ENCODE assay signal across 24 cellular contexts in genomic region chr19:35027009-35027408, GRCh38. TPM values are rescaled to one million over a fixed set of nuclear protein-coding genes. Genes with fewer than 3 reads are reported as not detected.
A peak's percentile ranks its signal among the peaks of the same experiment; 100 is the strongest.
DNase-seq lines count a peak whose midpoint lies in the region; ATAC-seq, FAIRE-seq and TF ChIP-seq lines count a peak whose summit lies in the region.
"Had no signal": no experiment of that assay in that cellular context is flagged by ENCODE, and none has a peak within 500 bp of the region (broad histone marks: within the 10 kb centered on the region; RNA-seq: fewer than 3 reads in every experiment).

No MANE protein-coding gene starts in this region.

- H3K4me1 ChIP-seq in HepG2 (ENCODE audit: insufficient read depth, low read length) (peaks cover 34% of the 10 kb centered on the region), right lobe of liver (no peaks in the 10 kb centered on the region), gastrocnemius medialis (peaks cover 27 to 33% of the 10 kb centered on the region in 2 donors)

- H3K36me3 Mint-ChIP-seq in nephron progenitor cell (ENCODE audit: low read depth) = peaks cover 32% of the 10 kb centered on the region

- TF ChIP-seq POLR2A in HepG2 (IDR thresholded peaks at IDR 0.05; ENCODE audit: insufficient read depth in 1 of 2, low read depth in 2 of 2, low read length in 2 of 2) = no peak
- no peak for TF ChIP-seq POLR2A in right lobe of liver (IDR thresholded peaks at IDR 0.05)
- no peak for TF ChIP-seq POLR2A in gastrocnemius medialis (IDR thresholded peaks at IDR 0.05)

- H3K4me2 ChIP-seq in HepG2 (ENCODE audit: low read depth, low read length) = no peak overlapping the region
- H3K4me2 ChIP-seq: BLaER1 treated with 17β-estradiol and CSF1 and Interleukin-3, amounts not matched to agents 10 nM and 100 nM; GM23338 had no signal

- over 99% methylated on average over 8 of the region's 8 CpGs for WGBS in HepG2 (ENCODE audit: low lambda C conversion rate)
- 89% methylated on average over 7 of the region's 8 CpGs for WGBS in right lobe of liver (ENCODE audit: insufficient coverage, low coverage, low lambda C conversion rate, missing lambda C conversion rate)

- H3K79me2 ChIP-seq in HepG2 (ENCODE audit: insufficient read depth, low read length) = no peaks in the 10 kb centered on the region

- peak overlapping the region; percentile 21 for H3K27ac Mint-ChIP-seq in nephron progenitor cell
- H3K27ac Mint-ChIP-seq: B cell, GM23338, HFFc6 had no signal

- H3K27ac ChIP-seq in HepG2 (ENCODE audit: extremely low read length, insufficient read depth, low read length) (no peak overlapping the region), right lobe of liver (no peak overlapping the region), RWPE1 (peak overlapping the region; percentile 49), gastrocnemius medialis (peak overlapping the region; percentile 87 to 97 (median 94))
- H3K27ac ChIP-seq: BLaER1 treated with 17β-estradiol and CSF1 and Interleukin-3, amounts not matched to agents 10 nM and 100 nM had no signal

- H3K9me3 ChIP-seq in HepG2 (ENCODE audit: low read length) = no peaks in the 10 kb centered on the region
- H3K9me3 ChIP-seq in right lobe of liver = no peaks in the 10 kb centered on the region
- no peaks in the 10 kb centered on the region for H3K9me3 ChIP-seq in gastrocnemius medialis
- H3K9me3 ChIP-seq: BLaER1 treated with 17β-estradiol and CSF1 and Interleukin-3, amounts not matched to agents 10 nM and 100 nM; Caco-2 had no signal

- CTCF ChIA-PET in HepG2 (lab: Yijun Ruan, JAX; ENCODE audit: low intra/inter-chr PET ratio, low total read pairs) = no interaction called here
- CTCF ChIA-PET in RWPE1 (lab: Yijun Ruan, JAX) = interaction anchor here (1.3 to 1.7 kb wide), 2 partner anchors 17 to 54 kb away, joined by 7 to 8 read pairs; no protein-coding TSS in a partner anchor

- H3K9ac ChIP-seq in HepG2 (ENCODE audit: insufficient read depth, low read depth, low read length) = no peak overlapping the region
- H3K9ac ChIP-seq: BLaER1 treated with 17β-estradiol and CSF1 and Interleukin-3, amounts not matched to agents 10 nM and 100 nM had no signal

- 0 out of 2 replicates have a peak, but pooled peaks cover 5% of the 10 kb centered on the region for H4K20me1 ChIP-seq in HepG2 (ENCODE audit: insufficient read depth, low read length)

- H3K27me3 ChIP-seq in HepG2 (ENCODE audit: control insufficient read depth in 1 of 2, insufficient read depth in 2 of 2, low read length in 2 of 2) = peaks cover 0 to 4% of the 10 kb centered on the region in 2 experiments; a peak in 1 of 5 replicates
- H3K27me3 ChIP-seq in right lobe of liver = no peaks in the 10 kb centered on the region
- no peaks in the 10 kb centered on the region for H3K27me3 ChIP-seq in gastrocnemius medialis

- ATAC-seq in HepG2 = no peak
- ATAC-seq in right lobe of liver = no peak
- ATAC-seq in gastrocnemius medialis = no peak
- ATAC-seq: GM23338 had no signal

- POLR2A ChIA-PET in HepG2 (lab: Yijun Ruan, JAX) = interaction anchor here (1.2 to 1.7 kb wide), 2 partner anchors 11 to 21 kb away, joined by 4 to 5 read pairs; no protein-coding TSS in a partner anchor
- POLR2A ChIA-PET in RWPE1 (lab: Yijun Ruan, JAX; ENCODE audit: low non-redundant PET) = interaction anchor here (0.5 kb wide), 1 partner anchor 1120 kb away, joined by 3 read pairs; no protein-coding TSS in a partner anchor

- TF ChIP-seq RAD21 in HepG2 (CRISPR knock-in tag; IDR thresholded peaks at IDR 0.05) = no peak

- intact Hi-C loops in HepG2 (cut with micrococcal nuclease; ENCODE audit: unreplicated experiment) = no loop called here
- intact Hi-C loops in right lobe of liver (cut with DNase I) = no loop called here
- intact Hi-C loops in gastrocnemius medialis (cut with DNase I; ENCODE audit: low total_unique reads) = loop anchor here (1.0 kb wide), 1 partner anchor 27 kb away; the partner anchor contains the start of gene GRAMD1A

- TF ChIP-seq CTCF in HepG2 (CRISPR knock-in tag; IDR thresholded peaks at IDR 0.05) = no peak
- no peak for TF ChIP-seq CTCF in right lobe of liver (IDR thresholded peaks at IDR 0.05)
- TF ChIP-seq CTCF in RWPE1 (conservative IDR thresholded peaks at IDR 0.05; ENCODE audit: low read depth) = no peak
- no peak for TF ChIP-seq CTCF in nephron progenitor cell (IDR thresholded peaks at IDR 0.05)
- TF ChIP-seq CTCF in gastrocnemius medialis (IDR thresholded peaks at IDR 0.05 in 4 of 5, conservative IDR thresholded peaks at IDR 0.05 in 1 of 5) = no peak

- H3K4me3 ChIP-seq in HepG2 (replicated peaks in 1 of 3; ENCODE audit: insufficient read depth in 1 of 3, low read depth in 2 of 3, low read length in 3 of 3) = no peak overlapping the region
- no peak overlapping the region for H3K4me3 ChIP-seq in right lobe of liver
- H3K4me3 ChIP-seq in gastrocnemius medialis = no peak overlapping the region
- H3K4me3 ChIP-seq: BLaER1 treated with 17β-estradiol and CSF1 and Interleukin-3, amounts not matched to agents 10 nM and 100 nM; GM23338 had no signal

- no peaks in the 10 kb centered on the region for H3K9me3 Mint-ChIP-seq in nephron progenitor cell
- H3K9me3 Mint-ChIP-seq: HFFc6 had no signal

- peaks cover 21% of the 10 kb centered on the region for H3K27me3 Mint-ChIP-seq in nephron progenitor cell (ENCODE audit: low read depth, poor library complexity)

- FAIRE-seq in HepG2 (lab: Jason Lieb, UNC) (no peak), RCC 7860 (lab: Jason Lieb, UNC) (no peak)
- FAIRE-seq: D721Med, GM12892, GM18507, H54, HTR-8/SVneo had no signal

- in situ Hi-C loops in HepG2 (cut with HindIII; ENCODE audit: extremely low pct_ligation_motif_present, low pct_unique_long_range_greater_than_20kb) (no loop called here), gastrocnemius medialis (cut with MboI; ENCODE audit: low sequenced_read_pairs in 4 of 4) (no loop called here)

- DNase-seq in HepG2 (ENCODE audit: low spot score) (no peak), right lobe of liver (no peak), RWPE1 (ENCODE audit: low spot score) (no peak), nephron progenitor cell (no peak), gastrocnemius medialis (no peak), CD1c-positive myeloid dendritic cell (ENCODE audit: extremely low spot score) (no peak), RCC 7860 (ENCODE audit: low spot score) (no peak), NCI-H69 (lab: John Stamatoyannopoulos, UW) (no peak)
- DNase-seq: CD4-positive, CD25-positive, alpha-beta regulatory T cell; DMS79; GDM1; HCEC 1CT; HFFc6 had no signal

- TF ChIP-seq EP300 in HepG2 (IDR thresholded peaks at IDR 0.05; ENCODE audit: low read depth in 2 of 2, low read length in 2 of 2) (no peak), HepG2 (CRISPR knock-in tag; IDR thresholded peaks at IDR 0.05; ENCODE audit: borderline replicate concordance) (no peak)

- H3K4me1 Mint-ChIP-seq in nephron progenitor cell = peaks cover 11% of the 10 kb centered on the region

- peaks cover 13 to 52% of the 10 kb centered on the region in 2 experiments for H3K36me3 ChIP-seq in HepG2 (replicated peaks in 1 of 2; ENCODE audit: control insufficient read depth in 1 of 2, insufficient read depth in 2 of 2, low read length in 2 of 2)
- H3K36me3 ChIP-seq in right lobe of liver = peaks cover 0 to 8% (median 2%) of the 10 kb centered on the region in 4 donors
- peaks cover 0 to 45% of the 10 kb centered on the region in 2 donors for H3K36me3 ChIP-seq in gastrocnemius medialis

- H2AFZ ChIP-seq in HepG2 (ENCODE audit: low read length) = no peak overlapping the region
- H2AFZ ChIP-seq: GM23338 had no signal

- H3K4me3 Mint-ChIP-seq in nephron progenitor cell = no peak overlapping the region
- H3K4me3 Mint-ChIP-seq: B cell, GM23338, HFFc6 had no signal

- no TSS peak for BruUV-seq in HepG2 (replicated peaks; lab: Mats Ljungman, UMichigan)

RNA-seq across cellular contexts. Expression of gene SCN1B, which starts 3.3 kb away (rescaled TPM):
- total RNA-seq in HepG2 (2016; rRNA removed; fragmentation: Illumina TruSeq; extraction: Trizol) (1.5 and 2.7 TPM in 2 replicates), right lobe of liver (1 to 10 TPM; 2.6 to 4.9 (median 3.6) TPM), gastrocnemius medialis (100 to 1,000 TPM; 194 to 469 (median 289) TPM)
- 4.5 and 6.0 TPM in 2 replicates for total RNA-seq in HepG2 (2016; cell fraction: cytosol; rRNA removed; fragmentation: Illumina TruSeq; extraction: Trizol; ENCODE audit: low read depth)
- 1.1 and 2.5 TPM in 2 replicates for total RNA-seq in HepG2 (2016; cell fraction: insoluble cytoplasmic fraction; rRNA removed; fragmentation: Illumina TruSeq; extraction: Trizol)
- 6.4 and 8.1 TPM in 2 replicates for total RNA-seq in HepG2 (2016; cell fraction: membrane; rRNA removed; fragmentation: Illumina TruSeq; extraction: Trizol)
- 1.5 and 2.0 TPM in 2 replicates for total RNA-seq in HepG2 (2016; cell fraction: nucleus; rRNA removed; fragmentation: Illumina TruSeq; extraction: Trizol)
- 20.1 and 24.5 TPM in 2 replicates for polyA plus RNA-seq in HepG2 (2011; rRNA removed)
- polyA plus RNA-seq in HepG2 (2011; cell fraction: cytosol; rRNA removed) = 14.0 and 14.1 TPM in 2 replicates
- polyA plus RNA-seq in HepG2 (2011; cell fraction: nucleus; rRNA removed) = 42.7 and 48.8 TPM in 2 replicates
- 5.5 and 5.6 TPM in 2 replicates for polyA plus RNA-seq in HepG2 (2012)
- polyA plus RNA-seq in HepG2 (2016; cell fraction: cytosol; fragmentation: Illumina TruSeq; extraction: Trizol; ENCODE audit: low read depth) = 8.2 and 8.5 TPM in 2 replicates
- polyA plus RNA-seq in HepG2 (2016; cell fraction: insoluble cytoplasmic fraction; fragmentation: Illumina TruSeq; extraction: Trizol; ENCODE audit: low read depth) = 1.9 and 2.0 TPM in 2 replicates
- 8.0 and 8.2 TPM in 2 replicates for polyA plus RNA-seq in HepG2 (2016; cell fraction: membrane; fragmentation: Illumina TruSeq; extraction: Trizol; ENCODE audit: low read depth)
- polyA plus RNA-seq in HepG2 (2016; cell fraction: nucleus; fragmentation: Illumina TruSeq; extraction: Trizol; ENCODE audit: insufficient read depth, low read depth) = 6.6 and 6.8 TPM in 2 replicates
- polyA minus RNA-seq in HepG2 (2011; rRNA and poly(A)+ RNA removed; ENCODE audit: low replicate concordance) = 0.89 and 10.7 TPM in 2 replicates
- polyA minus RNA-seq in HepG2 (2011; cell fraction: cytosol; rRNA and poly(A)+ RNA removed) = 4.2 TPM in 2 replicates
- polyA minus RNA-seq in HepG2 (2011; cell fraction: nucleus; rRNA and poly(A)+ RNA removed) = 10.8 and 11.2 TPM in 2 replicates

RNA-seq across cellular contexts. Expression of gene HPN, which starts 14.5 kb away (rescaled TPM):
- total RNA-seq in HepG2 (2016; rRNA removed; fragmentation: Illumina TruSeq; extraction: Trizol) = 23.9 and 46.7 TPM in 2 replicates
- 42.7 and 50.6 TPM in 2 replicates for total RNA-seq in HepG2 (2016; cell fraction: cytosol; rRNA removed; fragmentation: Illumina TruSeq; extraction: Trizol; ENCODE audit: low read depth)
- total RNA-seq in HepG2 (2016; cell fraction: insoluble cytoplasmic fraction; rRNA removed; fragmentation: Illumina TruSeq; extraction: Trizol) = 21.2 and 50.0 TPM in 2 replicates
- total RNA-seq in HepG2 (2016; cell fraction: membrane; rRNA removed; fragmentation: Illumina TruSeq; extraction: Trizol) = 54.3 and 66.8 TPM in 2 replicates
- total RNA-seq in HepG2 (2016; cell fraction: nucleus; rRNA removed; fragmentation: Illumina TruSeq; extraction: Trizol) = 45.3 and 57.3 TPM in 2 replicates
- polyA plus RNA-seq in HepG2 (2011; rRNA removed) = 261 and 364 TPM in 2 replicates
- 287 and 379 TPM in 2 replicates for polyA plus RNA-seq in HepG2 (2011; cell fraction: cytosol; rRNA removed)
- 902 and 1,132 TPM in 2 replicates for polyA plus RNA-seq in HepG2 (2011; cell fraction: nucleus; rRNA removed)
- 157 and 225 TPM in 2 replicates for polyA plus RNA-seq in HepG2 (2012)
- 63.0 and 76.1 TPM in 2 replicates for polyA plus RNA-seq in HepG2 (2016; cell fraction: cytosol; fragmentation: Illumina TruSeq; extraction: Trizol; ENCODE audit: low read depth)
- polyA plus RNA-seq in HepG2 (2016; cell fraction: insoluble cytoplasmic fraction; fragmentation: Illumina TruSeq; extraction: Trizol; ENCODE audit: low read depth) = 32.2 and 40.3 TPM in 2 replicates
- polyA plus RNA-seq in HepG2 (2016; cell fraction: membrane; fragmentation: Illumina TruSeq; extraction: Trizol; ENCODE audit: low read depth) = 76.4 and 86.0 TPM in 2 replicates
- 121 and 129 TPM in 2 replicates for polyA plus RNA-seq in HepG2 (2016; cell fraction: nucleus; fragmentation: Illumina TruSeq; extraction: Trizol; ENCODE audit: insufficient read depth, low read depth)
- polyA minus RNA-seq in HepG2 (2011; rRNA and poly(A)+ RNA removed; ENCODE audit: low replicate concordance) = 189 TPM in 1 of 2 replicates, not detected in the other
- polyA minus RNA-seq in HepG2 (2011; cell fraction: cytosol; rRNA and poly(A)+ RNA removed) = 86.7 and 119 TPM in 2 replicates
- 78.7 and 86.0 TPM in 2 replicates for polyA minus RNA-seq in HepG2 (2011; cell fraction: nucleus; rRNA and poly(A)+ RNA removed)
- 100 to 1,000 TPM; 285 to 486 (median 374) TPM for total RNA-seq in right lobe of liver
- 10 to 100 TPM in 3 of 4 donors, 1 to 10 TPM in 1; 9.1 to 24.0 (median 17.1) TPM for total RNA-seq in gastrocnemius medialis
- total RNA-seq: A172; B cell; CD4-positive, CD25-positive, alpha-beta regulatory T cell; Daoy; HFFc6 had no signal

RNA-seq across cellular contexts. Expression of gene GRAMD1A, which starts 26.9 kb away (rescaled TPM):
- 8.0 and 14.7 TPM in 2 replicates for total RNA-seq in HepG2 (2016; rRNA removed; fragmentation: Illumina TruSeq; extraction: Trizol)
- total RNA-seq in HepG2 (2016; cell fraction: cytosol; rRNA removed; fragmentation: Illumina TruSeq; extraction: Trizol; ENCODE audit: low read depth) = 23.3 and 25.4 TPM in 2 replicates
- total RNA-seq in HepG2 (2016; cell fraction: insoluble cytoplasmic fraction; rRNA removed; fragmentation: Illumina TruSeq; extraction: Trizol) = 7.2 and 15.9 TPM in 2 replicates
- total RNA-seq in HepG2 (2016; cell fraction: membrane; rRNA removed; fragmentation: Illumina TruSeq; extraction: Trizol) = 26.9 and 28.0 TPM in 2 replicates
- 17.9 and 19.7 TPM in 2 replicates for total RNA-seq in HepG2 (2016; cell fraction: nucleus; rRNA removed; fragmentation: Illumina TruSeq; extraction: Trizol)
- polyA plus RNA-seq in HepG2 (2011; rRNA removed) = 171 and 181 TPM in 2 replicates
- 68.5 and 120 TPM in 2 replicates for polyA plus RNA-seq in HepG2 (2011; cell fraction: cytosol; rRNA removed)
- polyA plus RNA-seq in HepG2 (2011; cell fraction: nucleus; rRNA removed) = 669 and 1,022 TPM in 2 replicates
- 68.6 and 85.6 TPM in 2 replicates for polyA plus RNA-seq in HepG2 (2012)
- polyA plus RNA-seq in HepG2 (2016; cell fraction: cytosol; fragmentation: Illumina TruSeq; extraction: Trizol; ENCODE audit: low read depth) = 47.6 and 52.1 TPM in 2 replicates
- 11.6 and 19.2 TPM in 2 replicates for polyA plus RNA-seq in HepG2 (2016; cell fraction: insoluble cytoplasmic fraction; fragmentation: Illumina TruSeq; extraction: Trizol; ENCODE audit: low read depth)
- 43.5 and 50.9 TPM in 2 replicates for polyA plus RNA-seq in HepG2 (2016; cell fraction: membrane; fragmentation: Illumina TruSeq; extraction: Trizol; ENCODE audit: low read depth)
- 55.7 and 69.0 TPM in 2 replicates for polyA plus RNA-seq in HepG2 (2016; cell fraction: nucleus; fragmentation: Illumina TruSeq; extraction: Trizol; ENCODE audit: insufficient read depth, low read depth)
- polyA minus RNA-seq in HepG2 (2011; rRNA and poly(A)+ RNA removed; ENCODE audit: low replicate concordance) = 32.3 and 120 TPM in 2 replicates
- 59.4 and 66.8 TPM in 2 replicates for polyA minus RNA-seq in HepG2 (2011; cell fraction: cytosol; rRNA and poly(A)+ RNA removed)
- 94.2 and 105 TPM in 2 replicates for polyA minus RNA-seq in HepG2 (2011; cell fraction: nucleus; rRNA and poly(A)+ RNA removed)
- 10 to 100 TPM; 10.4 to 34.8 (median 15.4) TPM for total RNA-seq in right lobe of liver
- 10 to 100 TPM; 38.8 to 45.1 (median 43.7) TPM for total RNA-seq in gastrocnemius medialis

Comparison
In these comparisons a context has a peak if more than half of its experiments do, and no peak if none do; other contexts are left out.
1. H3K27ac ChIP-seq: peak in RWPE1 (single experiment) and gastrocnemius medialis (4 of 4); none in HepG2 (single experiment) and right lobe of liver (0 of 3).
2. RNA of gene SCN1B, which starts 3.3 kb away (total RNA-seq): 194 to 469 TPM in gastrocnemius medialis; 2.6 to 4.9 TPM in right lobe of liver and 1.1 to 8.1 TPM in HepG2; every median in the first group is over 10 times any median in the second.